Comparison of ENCODE assay signal across 28 cellular contexts in genomic region chr1:59074574-59074973, GRCh38.
"Had no signal": no experiment of that assay in that cellular context is flagged by ENCODE, and none has a peak within 500 bp of the region (broad histone marks: within the 10 kb centered on the region; RNA-seq: fewer than 3 reads in every experiment).

No MANE protein-coding gene starts in this region.

- DNase-seq: colonic mucosa; cortex of kidney; dermis blood vessel endothelial cell; dorsolateral prefrontal cortex; effector CD4-positive, alpha-beta T cell; effector CD8-positive, alpha-beta T cell; effector memory CD4-positive, alpha-beta T cell; effector memory CD8-positive, alpha-beta T cell; endodermal cell; erythroblast; esophagus squamous epithelium; foreskin fibroblast; foreskin keratinocyte; foreskin melanocyte; gastrocnemius medialis; glutamatergic neuron; head of caudate nucleus; heart left ventricle; heart right ventricle had no signal

- H3K9me3 ChIP-seq: colonic mucosa, esophagus muscularis mucosa, esophagus squamous epithelium, gastrocnemius medialis, gastroesophageal sphincter, heart left ventricle, heart right ventricle had no signal

- H3K4me1 ChIP-seq: colonic mucosa, gastrocnemius medialis, gastroesophageal sphincter had no signal

- H3K36me3 ChIP-seq: colonic mucosa, esophagus muscularis mucosa, esophagus squamous epithelium, gastrocnemius medialis, gastroesophageal sphincter, heart left ventricle, heart right ventricle had no signal

- ATAC-seq: effector memory CD8-positive, alpha-beta T cell; esophagus mucosa; foreskin keratinocyte; gastrocnemius medialis; gastroesophageal sphincter; heart left ventricle; heart right ventricle had no signal

- H3K4me3 ChIP-seq: colonic mucosa, coronary artery, dorsolateral prefrontal cortex, esophagus muscularis mucosa, esophagus squamous epithelium, gastrocnemius medialis, gastroesophageal sphincter, heart left ventricle, heart right ventricle had no signal

- H3K27me3 ChIP-seq: colonic mucosa, dorsolateral prefrontal cortex, esophagus muscularis mucosa, esophagus squamous epithelium, foreskin keratinocyte, gastrocnemius medialis, gastroesophageal sphincter, heart left ventricle, heart right ventricle had no signal

- H3K27ac ChIP-seq: colonic mucosa, coronary artery, dorsolateral prefrontal cortex, epithelial cell of prostate, esophagus muscularis mucosa, esophagus squamous epithelium, foreskin keratinocyte, gastrocnemius medialis, gastroesophageal sphincter, heart left ventricle, heart right ventricle had no signal

- FAIRE-seq: colon, endometrium, endothelial cell of umbilical vein, frontal cortex had no signal
